In genomic region chr11:18243783-18244362, GRCh38 we compare ENCODE assay signal across 8 cellular contexts. TPM values are rescaled to one million over a fixed set of nuclear protein-coding genes. Genes with fewer than 3 reads are reported as not detected.
DNase-seq lines count a peak whose midpoint lies in the region; ATAC-seq and TF ChIP-seq lines count a peak whose summit lies in the region.

No MANE protein-coding gene starts in this region.

- H3K27me3 ChIP-seq in AG04450 (ENCODE audit: control insufficient read depth, insufficient read depth, low read length) (peaks cover 8% of the 10 kb centered on the region), colonic mucosa (no peaks in the 10 kb centered on the region), stomach (peaks cover 0 to 9% (median 0%) of the 10 kb centered on the region in 3 donors)

- POLR2A ChIA-PET in AG04450 (lab: Yijun Ruan, JAX), result interaction anchor here (0.8 kb wide), 1 partner anchor 150 kb away, joined by 3 read pairs; the partner anchor contains the start of gene LDHA
- POLR2A ChIA-PET in WTC11 (lab: Charles Lee), result interaction anchor here (0.7 kb wide), 1 partner anchor 10 kb away, joined by 3 read pairs; no protein-coding TSS in a partner anchor

- no peaks in the 10 kb centered on the region for H3K4me1 ChIP-seq in colonic mucosa
- H3K4me1 ChIP-seq in mucosa of descending colon (ENCODE audit: low read depth), result no peaks in the 10 kb centered on the region
- peaks cover 0 to 4% (median 0%) of the 10 kb centered on the region in 4 donors for H3K4me1 ChIP-seq in stomach

- H3K9me3 ChIP-seq in AG04450 (ENCODE audit: control insufficient read depth, insufficient read depth, low read length) (no peaks in the 10 kb centered on the region), colonic mucosa (no peaks in the 10 kb centered on the region), mucosa of descending colon (no peaks in the 10 kb centered on the region), stomach (no peaks in the 10 kb centered on the region)

- ATAC-seq in WTC11 (peak; percentile 89), mucosa of descending colon (peak; percentile 71)
- no peak for ATAC-seq in stimulated activated memory B cell treated with anti-CD40 and anti-IgM and Interleukin-4, amounts not matched to agents 10 μg/mL and 1 μg/mL and 100 μg/mL, for 72 hours

- TF ChIP-seq EP300 in stomach (IDR thresholded peaks at IDR 0.05), result no peak

- H3K4me3 ChIP-seq in AG04450 (ENCODE audit: low read depth, low read length) (no peak overlapping the region), colonic mucosa (no peak overlapping the region), mucosa of descending colon (no peak overlapping the region), stomach (no peak overlapping the region)

- TF ChIP-seq CTCF in AG04450 (IDR thresholded peaks at IDR 0.05; ENCODE audit: low read depth, low read length) (peak; percentile 92), GM12873 (IDR thresholded peaks at IDR 0.05; ENCODE audit: insufficient read depth, low read depth, low read length, missing control alignments) (peak; percentile 91), WTC11 (IDR thresholded peaks at IDR 0.05) (peak; percentile 89), colonic mucosa (IDR thresholded peaks at IDR 0.05) (peak; percentile 78), mucosa of descending colon (IDR thresholded peaks at IDR 0.05) (peak; percentile 63), stomach (IDR thresholded peaks at IDR 0.05) (peak in 5 of 7 experiments; percentile 35 to 79 (median 52))

- no peak for TF ChIP-seq POLR2A in stomach (IDR thresholded peaks at IDR 0.05)

- WGBS in stomach, 5 donors, result 0% methylated on average over 1 of the region's 1 CpG

- H3K36me3 Mint-ChIP-seq in WTC11, result no peaks in the 10 kb centered on the region
- H3K36me3 Mint-ChIP-seq in stimulated activated memory B cell treated with anti-CD40 and anti-IgM and Interleukin-4, amounts not matched to agents 10 μg/mL and 1 μg/mL and 100 μg/mL, for 72 hours, result peaks cover 6% of the 10 kb centered on the region

- H3K27ac Mint-ChIP-seq in WTC11, result no peak overlapping the region
- H3K27ac Mint-ChIP-seq in stimulated activated memory B cell treated with anti-CD40 and anti-IgM and Interleukin-4, amounts not matched to agents 10 μg/mL and 1 μg/mL and 100 μg/mL, for 72 hours, result no peak overlapping the region

- intact Hi-C loops in colonic mucosa (cut with DNase I) (no loop called here), mucosa of descending colon (cut with DNase I, micrococcal nuclease) (no loop called here), stomach (cut with DNase I; ENCODE audit: low total_unique reads) (no loop called here)

- H3K36me3 ChIP-seq in colonic mucosa (no peaks in the 10 kb centered on the region), mucosa of descending colon (ENCODE audit: low read depth) (no peaks in the 10 kb centered on the region), stomach (no peaks in the 10 kb centered on the region)

- H3K27ac ChIP-seq in AG04450 (ENCODE audit: low read depth, low read length) (no peak overlapping the region), colonic mucosa (no peak overlapping the region), stomach (no peak overlapping the region)

- peaks cover 6% of the 10 kb centered on the region; the same call in 1 of the 2 replicates for H3K27me3 Mint-ChIP-seq in WTC11 (ENCODE audit: low read depth)
- H3K27me3 Mint-ChIP-seq in stimulated activated memory B cell treated with anti-CD40 and anti-IgM and Interleukin-4, amounts not matched to agents 10 μg/mL and 1 μg/mL and 100 μg/mL, for 72 hours, result no peaks in the 10 kb centered on the region

- H3K4me3 Mint-ChIP-seq in WTC11, result no peak overlapping the region
- no peak overlapping the region for H3K4me3 Mint-ChIP-seq in stimulated activated memory B cell treated with anti-CD40 and anti-IgM and Interleukin-4, amounts not matched to agents 10 μg/mL and 1 μg/mL and 100 μg/mL, for 72 hours

- no peaks in the 10 kb centered on the region for H3K4me1 Mint-ChIP-seq in WTC11
- peaks cover 19% of the 10 kb centered on the region for H3K4me1 Mint-ChIP-seq in stimulated activated memory B cell treated with anti-CD40 and anti-IgM and Interleukin-4, amounts not matched to agents 10 μg/mL and 1 μg/mL and 100 μg/mL, for 72 hours

- CTCF ChIA-PET in AG04450 (lab: Charles Lee), result interaction anchor here (0.5 to 2.1 kb wide), 43 partner anchors 9 to 997 kb away, joined by 3 to 11 read pairs (median 4); partner anchors contain the start of genes MRGPRX4 and TSG101
- CTCF ChIA-PET in WTC11 (lab: Charles Lee), result interaction anchor here (0.5 to 3.1 kb wide), 50 partner anchors 9 to 1461 kb away, joined by 3 to 40 read pairs (median 4); partner anchors contain the start of genes GTF2H1, HPS5, LDHA and SAA1

- DNase-seq in AG04450 (ENCODE audit: low read depth, low spot score) (peak; percentile 45), NCI-H2171 treated with DMSO at 0.1 percent for 48 hours (lab: John Stamatoyannopoulos, UW) (peak; percentile 30), WTC11 (ENCODE audit: low spot score) (peak; percentile 70), colonic mucosa (peak; percentile 76), mucosa of descending colon (peak in 1 of 3 donors; percentile 81), stomach (peak; percentile 71)

- peaks cover 9% of the 10 kb centered on the region; the same call in 1 of the 2 replicates for H3K9me3 Mint-ChIP-seq in WTC11
- peaks cover 10% of the 10 kb centered on the region for H3K9me3 Mint-ChIP-seq in stimulated activated memory B cell treated with anti-CD40 and anti-IgM and Interleukin-4, amounts not matched to agents 10 μg/mL and 1 μg/mL and 100 μg/mL, for 72 hours

- no peak overlapping the region for H3K9ac ChIP-seq in colonic mucosa (ENCODE audit: low read depth in 2 of 2, low read length in 2 of 2)

TF ChIP-seq in WTC11, 78 proteins besides CTCF, POLR2A, EP300 and RAD21 (continues in another document):
- TF ChIP-seq TEAD4 (CRISPR knock-in tag; IDR thresholded peaks at IDR 0.05) (no peak), ZBTB21 (CRISPR knock-in tag; IDR thresholded peaks at IDR 0.05; ENCODE audit: borderline replicate concordance) (no peak), NFYB (CRISPR knock-in tag; conservative IDR thresholded peaks at IDR 0.05; ENCODE audit: low read depth) (no peak), SOX15 (CRISPR knock-in tag; IDR thresholded peaks at IDR 0.05) (no peak)
- TF ChIP-seq, protein P1, sequence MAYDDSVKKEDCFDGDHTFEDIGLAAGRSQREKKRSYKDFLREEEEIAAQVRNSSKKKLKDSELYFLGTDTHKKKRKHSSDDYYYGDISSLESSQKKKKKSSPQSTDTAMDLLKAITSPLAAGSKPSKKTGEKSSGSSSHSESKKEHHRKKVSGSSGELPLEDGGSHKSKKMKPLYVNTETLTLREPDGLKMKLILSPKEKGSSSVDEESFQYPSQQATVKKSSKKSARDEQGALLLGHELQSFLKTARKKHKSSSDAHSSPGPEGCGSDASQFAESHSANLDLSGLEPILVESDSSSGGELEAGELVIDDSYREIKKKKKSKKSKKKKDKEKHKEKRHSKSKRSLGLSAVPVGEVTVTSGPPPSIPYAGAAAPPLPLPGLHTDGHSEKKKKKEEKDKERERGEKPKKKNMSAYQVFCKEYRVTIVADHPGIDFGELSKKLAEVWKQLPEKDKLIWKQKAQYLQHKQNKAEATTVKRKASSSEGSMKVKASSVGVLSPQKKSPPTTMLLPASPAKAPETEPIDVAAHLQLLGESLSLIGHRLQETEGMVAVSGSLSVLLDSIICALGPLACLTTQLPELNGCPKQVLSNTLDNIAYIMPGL (CRISPR knock-in tag; IDR thresholded peaks at IDR 0.05), result no peak
- TF ChIP-seq, protein P2, sequence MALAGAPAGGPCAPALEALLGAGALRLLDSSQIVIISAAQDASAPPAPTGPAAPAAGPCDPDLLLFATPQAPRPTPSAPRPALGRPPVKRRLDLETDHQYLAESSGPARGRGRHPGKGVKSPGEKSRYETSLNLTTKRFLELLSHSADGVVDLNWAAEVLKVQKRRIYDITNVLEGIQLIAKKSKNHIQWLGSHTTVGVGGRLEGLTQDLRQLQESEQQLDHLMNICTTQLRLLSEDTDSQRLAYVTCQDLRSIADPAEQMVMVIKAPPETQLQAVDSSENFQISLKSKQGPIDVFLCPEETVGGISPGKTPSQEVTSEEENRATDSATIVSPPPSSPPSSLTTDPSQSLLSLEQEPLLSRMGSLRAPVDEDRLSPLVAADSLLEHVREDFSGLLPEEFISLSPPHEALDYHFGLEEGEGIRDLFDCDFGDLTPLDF (CRISPR knock-in tag; IDR thresholded peaks at IDR 0.05), result no peak

RNA-seq across cellular contexts. Expression of gene SAA2, which starts 4.6 kb away (rescaled TPM):
- not detected in 2 replicates for polyA plus RNA-seq in AG04450 (2011; rRNA removed)
- polyA minus RNA-seq in AG04450 (2011; rRNA and poly(A)+ RNA removed), result not detected in 2 replicates
- total RNA-seq in WTC11 (2021), result 4.1 to 8.2 TPM (median 5.0 TPM) in 3 replicates
- 10 to 100 TPM in 1 of 2 donors, 1 to 10 TPM in 1; 4.2 to 14.2 TPM for total RNA-seq in colonic mucosa
- 1 to 10 TPM; 1.3 to 2.0 (median 1.7) TPM for total RNA-seq in mucosa of descending colon
- 10 to 100 TPM in 1 of 5 donors, 1 to 10 TPM in 2, not detected in 2; 2.7 to 60.7 (median 5.2) TPM for total RNA-seq in stomach
- polyA plus RNA-seq in stomach, result 10 to 100 TPM in 2 of 3 donors, 1 to 10 TPM in 1; 6.3 to 98.2 (median 42.1) TPM

RNA-seq across cellular contexts. Expression of gene SAA4, which starts 7.3 kb away (rescaled TPM):
- polyA plus RNA-seq in AG04450 (2011; rRNA removed) (not detected in 2 replicates), stomach (1 to 10 TPM in 1 of 3 donors, not detected in 2; 1.6 TPM)
- not detected in 2 replicates for polyA minus RNA-seq in AG04450 (2011; rRNA and poly(A)+ RNA removed)
- total RNA-seq in WTC11 (2021) (0.44 to 0.50 TPM in 2 of 3 replicates, not detected in the other), colonic mucosa (under 1 TPM in 1 of 2 donors, not detected in 1; 0.86 TPM), mucosa of descending colon (not detected), stomach (not detected)

RNA-seq across cellular contexts. Expression of gene SAA1, which starts 22.2 kb away (rescaled TPM):
- polyA plus RNA-seq in AG04450 (2011; rRNA removed) (not detected in 2 replicates), stomach (100 to 1,000 TPM in 2 of 3 donors, 10 to 100 TPM in 1; 27.5 to 289 (median 171) TPM)
- not detected in 2 replicates for polyA minus RNA-seq in AG04450 (2011; rRNA and poly(A)+ RNA removed)
- total RNA-seq in WTC11 (2021) (7.7 to 12.8 TPM (median 8.8 TPM) in 3 replicates), colonic mucosa (10 to 100 TPM in 1 of 2 donors, 1 to 10 TPM in 1; 3.7 to 16.8 TPM), mucosa of descending colon (10 to 100 TPM in 1 of 3 donors, 1 to 10 TPM in 2; 3.9 to 11.3 (median 8.0) TPM), stomach (10 to 100 TPM in 1 of 5 donors, 1 to 10 TPM in 1, not detected in 3; 2.7 to 13.9 TPM)
